In genomic region chr21:43899307-43900077, GRCh38 we compare ENCODE assay signal across 22 cellular contexts. TPM values are rescaled to one million over a fixed set of nuclear protein-coding genes. Genes with fewer than 3 reads are reported as not detected.
A peak's percentile ranks its signal among the peaks of the same experiment; 100 is the strongest.
DNase-seq lines count a peak whose midpoint lies in the region; ATAC-seq and TF ChIP-seq lines count a peak whose summit lies in the region.
"Had no signal": no experiment of that assay in that cellular context is flagged by ENCODE, and none has a peak within 500 bp of the region (broad histone marks: within the 10 kb centered on the region; RNA-seq: fewer than 3 reads in every experiment).

No MANE protein-coding gene starts in this region.

- H3K9me3 ChIP-seq in thyroid gland (no peaks in the 10 kb centered on the region), spleen (peaks cover 0 to 8% (median 0%) of the 10 kb centered on the region in 8 donors)
- H3K9me3 ChIP-seq: SJSA1 had no signal

- peaks cover 0 to under 1% of the 10 kb centered on the region in 2 donors for H3K36me3 ChIP-seq in thyroid gland
- H3K36me3 ChIP-seq in spleen = peaks cover 0 to 45% (median 11%) of the 10 kb centered on the region in 6 donors

- DNase-seq in T-helper 2 cell treated with Interferon-gamma antibody and Interleukin-4, amounts not matched to agents 5 μg/mL and 100 μg/mL, for 36 hours (ENCODE audit: low spot score) = no peak
- DNase-seq in T-helper 2 cell = no peak
- peak; percentile 76 for DNase-seq in mesenteric fat pad (ENCODE audit: low spot score)
- no peak for DNase-seq in thyroid gland
- no peak for DNase-seq in DMS79 (lab: John Stamatoyannopoulos, UW)
- no peak for DNase-seq in spleen
- DNase-seq: COR-L47, DMS 273 treated with DMSO at 0.1 percent for 48 hours, HFFc6, IMR-90, Karpas-422, NCI-H1048, NCI-H1436, NCI-H2029, NCI-H345, NCI-H526, PC-3 had no signal

- H3K27ac ChIP-seq in VCaP (peak overlapping the region; percentile 26; the same call in 1 of the 2 replicates), thyroid gland (peak overlapping the region; percentile 30 to 65 (median 35)), spleen (no peak overlapping the region)
- H3K27ac ChIP-seq: 22Rv1, SJSA1 had no signal

- H3K27ac Mint-ChIP-seq in T-helper 2 cell treated with Interferon-gamma antibody and Interleukin-4, amounts not matched to agents 5 μg/mL and 100 μg/mL, for 36 hours = peak overlapping the region; percentile 23
- H3K27ac Mint-ChIP-seq: HFFc6 had no signal

- WGBS in thyroid gland, 2 donors = 80 to 87% methylated on average over 22 to 23 of the region's 23 CpGs
- 94 to 97% (median 96%) methylated on average over 14 to 23 of the region's 23 CpGs for WGBS in spleen, 5 donors

- TF ChIP-seq POLR2A in thyroid gland (IDR thresholded peaks at IDR 0.05) = no peak
- no peak for TF ChIP-seq POLR2A in spleen (IDR thresholded peaks at IDR 0.05)

- no peaks in the 10 kb centered on the region for H3K27me3 Mint-ChIP-seq in T-helper 2 cell treated with Interferon-gamma antibody and Interleukin-4, amounts not matched to agents 5 μg/mL and 100 μg/mL, for 36 hours (ENCODE audit: low read depth)

- H3K4me3 ChIP-seq in thyroid gland (replicated peaks in 1 of 3) = no peak overlapping the region
- no peak overlapping the region for H3K4me3 ChIP-seq in spleen
- H3K4me3 ChIP-seq: SJSA1 had no signal

- no peak overlapping the region for H3K4me3 Mint-ChIP-seq in T-helper 2 cell treated with Interferon-gamma antibody and Interleukin-4, amounts not matched to agents 5 μg/mL and 100 μg/mL, for 36 hours
- H3K4me3 Mint-ChIP-seq: CD14-positive monocyte, HFFc6 had no signal

- no peaks in the 10 kb centered on the region for H3K9me3 Mint-ChIP-seq in T-helper 2 cell treated with Interferon-gamma antibody and Interleukin-4, amounts not matched to agents 5 μg/mL and 100 μg/mL, for 36 hours
- H3K9me3 Mint-ChIP-seq: HFFc6 had no signal

- TF ChIP-seq CTCF in VCaP (conservative IDR thresholded peaks at IDR 0.05) (no peak), thyroid gland (IDR thresholded peaks at IDR 0.05) (no peak), spleen (IDR thresholded peaks at IDR 0.05 in 8 of 11, conservative IDR thresholded peaks at IDR 0.05 in 3 of 11) (no peak)

- no peak for ATAC-seq in HG03460 (IDR thresholded peaks at IDR 0.05; ENCODE audit: unreplicated experiment)
- ATAC-seq: PC-3 had no signal

- H3K27me3 ChIP-seq in thyroid gland (no peaks in the 10 kb centered on the region), spleen (replicated peaks in 1 of 7) (no peaks in the 10 kb centered on the region)
- H3K27me3 ChIP-seq: SJSA1 had no signal

- H3K36me3 Mint-ChIP-seq in T-helper 2 cell treated with Interferon-gamma antibody and Interleukin-4, amounts not matched to agents 5 μg/mL and 100 μg/mL, for 36 hours (ENCODE audit: low read depth) = peaks cover 42% of the 10 kb centered on the region

- H3K4me1 ChIP-seq in thyroid gland (peaks cover 42 to 54% of the 10 kb centered on the region in 2 donors), spleen (peaks cover 3 to 62% (median 40%) of the 10 kb centered on the region in 6 donors)

- H3K4me1 Mint-ChIP-seq in T-helper 2 cell treated with Interferon-gamma antibody and Interleukin-4, amounts not matched to agents 5 μg/mL and 100 μg/mL, for 36 hours (ENCODE audit: low read depth) = peaks cover 8% of the 10 kb centered on the region

- intact Hi-C loops in thyroid gland (cut with DNase I) (no loop called here), spleen (cut with DNase I; ENCODE audit: low total_unique reads) (no loop called here)

RNA-seq across cellular contexts. Expression of gene AGPAT3, which starts 34.5 kb away (rescaled TPM):
- 79.2 TPM for total RNA-seq in mesenteric fat pad
- 10 to 100 TPM; 40.6 to 80.5 (median 65.3) TPM for total RNA-seq in thyroid gland
- 10 to 100 TPM; 50.8 to 92.0 (median 64.5) TPM for total RNA-seq in spleen
- polyA plus RNA-seq in spleen = 10 to 100 TPM in 1 of 3 donors, 1 to 10 TPM in 2; 6.9 to 20.7 (median 8.3) TPM

Comparison
In these comparisons a context has a peak if more than half of its experiments do, and no peak if none do; other contexts are left out.
1. H3K27ac ChIP-seq: peak in VCaP (single experiment) and thyroid gland (3 of 3); none in spleen (0 of 8).